Comparison of ENCODE assay signal across 1 cellular context in genomic region chr16:19086322-19087199, GRCh38.
TF ChIP-seq lines count a peak whose summit lies in the region.

No MANE protein-coding gene starts in this region.

TF ChIP-seq in WTC11, 78 proteins besides CTCF, POLR2A, EP300 and RAD21 (continued from another document):
- no peak for TF ChIP-seq PRDM15 (CRISPR knock-in tag; IDR thresholded peaks at IDR 0.05)
- no peak for TF ChIP-seq NFYB (CRISPR knock-in tag; conservative IDR thresholded peaks at IDR 0.05; ENCODE audit: low read depth)
- TF ChIP-seq SMAD3 (CRISPR knock-in tag; IDR thresholded peaks at IDR 0.05; ENCODE audit: borderline replicate concordance): no peak
- no peak for TF ChIP-seq ZNF425 (CRISPR knock-in tag; conservative IDR thresholded peaks at IDR 0.05)
- TF ChIP-seq E2F1 (CRISPR knock-in tag; IDR thresholded peaks at IDR 0.05): no peak
- no peak for TF ChIP-seq TP53 (CRISPR knock-in tag; IDR thresholded peaks at IDR 0.05)
- no peak for TF ChIP-seq FOXK1 (CRISPR knock-in tag; IDR thresholded peaks at IDR 0.05)
- no peak for TF ChIP-seq CDX4 (CRISPR knock-in tag; IDR thresholded peaks at IDR 0.05; ENCODE audit: borderline replicate concordance)
- TF ChIP-seq PRRX2 (CRISPR knock-in tag; IDR thresholded peaks at IDR 0.05): no peak
- TF ChIP-seq PREB (CRISPR knock-in tag; IDR thresholded peaks at IDR 0.05; ENCODE audit: borderline replicate concordance): no peak; the same call in 1 of the 2 replicates
- no peak for TF ChIP-seq ZMAT4 (CRISPR knock-in tag; IDR thresholded peaks at IDR 0.05)
- no peak for TF ChIP-seq ATF3 (CRISPR knock-in tag; conservative IDR thresholded peaks at IDR 0.05)
- TF ChIP-seq ATF6 (CRISPR knock-in tag; IDR thresholded peaks at IDR 0.05): no peak
- 0 out of 2 replicates have a peak, but pooled peaks have one; percentile 49 for TF ChIP-seq MAX (CRISPR knock-in tag; IDR thresholded peaks at IDR 0.05)
- TF ChIP-seq ZBTB43 (CRISPR knock-in tag; IDR thresholded peaks at IDR 0.05): no peak
- TF ChIP-seq STAT6 (CRISPR knock-in tag; conservative IDR thresholded peaks at IDR 0.05; ENCODE audit: low read depth): no peak
- no peak for TF ChIP-seq HMGA2 (CRISPR knock-in tag; IDR thresholded peaks at IDR 0.05)
- TF ChIP-seq OVOL2 (CRISPR knock-in tag; IDR thresholded peaks at IDR 0.05; ENCODE audit: borderline replicate concordance): no peak
- TF ChIP-seq MXD4 (CRISPR knock-in tag; IDR thresholded peaks at IDR 0.05; ENCODE audit: borderline replicate concordance): no peak
- no peak for TF ChIP-seq ZNF232 (CRISPR knock-in tag; IDR thresholded peaks at IDR 0.05)
- TF ChIP-seq HMGXB4 (CRISPR knock-in tag; IDR thresholded peaks at IDR 0.05): peak; percentile 62; the same call in 1 of the 2 replicates
- no peak for TF ChIP-seq NR1H2 (CRISPR knock-in tag; IDR thresholded peaks at IDR 0.05)
- no peak for TF ChIP-seq TEAD4 (CRISPR knock-in tag; IDR thresholded peaks at IDR 0.05)
- peak; percentile 82; the same call in 1 of the 2 replicates for TF ChIP-seq ESRRA (CRISPR knock-in tag; IDR thresholded peaks at IDR 0.05; ENCODE audit: borderline replicate concordance)
